In genomic region chr7:2566348-2566889, GRCh38 we compare ENCODE assay signal across 14 cellular contexts. TPM values are rescaled to one million over a fixed set of nuclear protein-coding genes. Genes with fewer than 3 reads are reported as not detected.
DNase-seq lines count a peak whose midpoint lies in the region; ATAC-seq lines count a peak whose summit lies in the region.
"Had no signal": no experiment of that assay in that cellular context is flagged by ENCODE, and none has a peak within 500 bp of the region (broad histone marks: within the 10 kb centered on the region; RNA-seq: fewer than 3 reads in every experiment).

No MANE protein-coding gene starts in this region.

- H3K27ac Mint-ChIP-seq in memory B cell: no peak overlapping the region
- H3K27ac Mint-ChIP-seq: activated naive CD8-positive, alpha-beta T cell treated with anti-CD3 and anti-CD28 coated beads, Interleukin-2, amount 10 ng/mL, durations not matched to agents 7 days and 5 days; CD8-positive, alpha-beta T cell; stimulated activated naive CD8-positive, alpha-beta T cell treated with anti-CD3 and anti-CD28 coated beads, Interleukin-15, amount 100 ng/mL, for 72 hours; T-helper 1 cell treated with Interleukin-12 subunit alpha and Interleukin-12 subunit beta and Interleukin-4 antibody, amounts not matched to agents 30 μg/mL and 1 μg/mL, for 36 hours had no signal

- H3K27me3 Mint-ChIP-seq in memory B cell: no peaks in the 10 kb centered on the region
- H3K27me3 Mint-ChIP-seq: stimulated activated naive CD8-positive, alpha-beta T cell treated with anti-CD3 and anti-CD28 coated beads, Interleukin-15, amount 100 ng/mL, for 72 hours had no signal

- peak; percentile 19 for ATAC-seq in GM18867 (IDR thresholded peaks at IDR 0.05; ENCODE audit: unreplicated experiment)
- ATAC-seq in GM21619 (IDR thresholded peaks at IDR 0.05; ENCODE audit: unreplicated experiment): peak; percentile 14
- ATAC-seq in HG03520 (IDR thresholded peaks at IDR 0.05; ENCODE audit: unreplicated experiment): peak; percentile 29
- ATAC-seq in memory B cell (ENCODE audit: low read depth): no peak
- no peak for ATAC-seq in HG02678 (IDR thresholded peaks at IDR 0.05; ENCODE audit: unreplicated experiment)
- ATAC-seq: CD8-positive, alpha-beta T cell; stimulated activated naive CD8-positive, alpha-beta T cell treated with anti-CD3 and anti-CD28 coated beads, Interleukin-15, amount 100 ng/mL, for 72 hours had no signal

- H3K36me3 Mint-ChIP-seq in memory B cell: no peaks in the 10 kb centered on the region

- peaks cover 10% of the 10 kb centered on the region for H3K4me1 Mint-ChIP-seq in memory B cell
- H3K4me1 Mint-ChIP-seq: activated naive CD8-positive, alpha-beta T cell treated with anti-CD3 and anti-CD28 coated beads, Interleukin-2, amount 10 ng/mL, durations not matched to agents 7 days and 5 days had no signal

- DNase-seq in memory B cell (ENCODE audit: low spot score in 2 of 2) (no peak), A172 (ENCODE audit: low spot score) (no peak), Kasumi-1 (lab: John Stamatoyannopoulos, UW) (no peak), COLO829 (ENCODE audit: low spot score) (no peak)
- DNase-seq: activated naive CD8-positive, alpha-beta T cell treated with anti-CD3 and anti-CD28 coated beads, Interleukin-2, amount 10 ng/mL, durations not matched to agents 7 days and 5 days; CD8-positive, alpha-beta T cell; H7; stimulated activated CD4-positive, alpha-beta T cell treated with anti-CD3 and anti-CD28 coated beads, Interleukin-4, amount 100 ng/mL, for 4 hours; stimulated activated naive CD8-positive, alpha-beta T cell treated with anti-CD3 and anti-CD28 coated beads, Interleukin-15, amount 100 ng/mL, for 72 hours had no signal

- H3K4me3 Mint-ChIP-seq in memory B cell: peak overlapping the region; percentile 71
- H3K4me3 Mint-ChIP-seq: activated naive CD8-positive, alpha-beta T cell treated with anti-CD3 and anti-CD28 coated beads, Interleukin-2, amount 10 ng/mL, durations not matched to agents 7 days and 5 days; CD8-positive, alpha-beta T cell; stimulated activated naive CD8-positive, alpha-beta T cell treated with anti-CD3 and anti-CD28 coated beads, Interleukin-15, amount 100 ng/mL, for 72 hours; T-helper 1 cell treated with Interleukin-12 subunit alpha and Interleukin-12 subunit beta and Interleukin-4 antibody, amounts not matched to agents 30 μg/mL and 1 μg/mL, for 36 hours had no signal

- no peaks in the 10 kb centered on the region for H3K9me3 Mint-ChIP-seq in memory B cell
- H3K9me3 Mint-ChIP-seq: activated naive CD8-positive, alpha-beta T cell treated with anti-CD3 and anti-CD28 coated beads, Interleukin-2, amount 10 ng/mL, durations not matched to agents 7 days and 5 days; CD8-positive, alpha-beta T cell; stimulated activated naive CD8-positive, alpha-beta T cell treated with anti-CD3 and anti-CD28 coated beads, Interleukin-15, amount 100 ng/mL, for 72 hours; T-helper 1 cell treated with Interleukin-12 subunit alpha and Interleukin-12 subunit beta and Interleukin-4 antibody, amounts not matched to agents 30 μg/mL and 1 μg/mL, for 36 hours had no signal

RNA-seq across cellular contexts. Expression of gene IQCE, which starts 7.6 kb away (rescaled TPM):
- total RNA-seq in A172 (2014; rRNA removed; shearing (Covaris generic)): 26.1 and 35.5 TPM in 2 replicates

RNA-seq across cellular contexts. Expression of gene BRAT1, which starts 11.1 kb away (rescaled TPM):
- total RNA-seq in A172 (2014; rRNA removed; shearing (Covaris generic)): 69.2 and 87.9 TPM in 2 replicates

RNA-seq across cellular contexts. Expression of gene LFNG, which starts 46.8 kb away (rescaled TPM):
- total RNA-seq in A172 (2014; rRNA removed; shearing (Covaris generic)): 21.2 and 32.5 TPM in 2 replicates

Comparison
In these comparisons a context has a peak if more than half of its experiments do, and no peak if none do; other contexts are left out.
1. ATAC-seq: peak in GM18867 (single experiment), GM21619 (single experiment) and HG03520 (single experiment); none in memory B cell (single experiment) and HG02678 (single experiment).